In genomic region chr15:62848631-62849050, GRCh38 we compare ENCODE assay signal across 1 cellular context.
TF ChIP-seq lines count a peak whose summit lies in the region.

No MANE protein-coding gene starts in this region.

TF ChIP-seq in GM23338, 12 proteins besides CTCF, POLR2A, EP300 and RAD21 (continued from another document):
- no peak for TF ChIP-seq ZNF462 (CRISPR knock-in tag; IDR thresholded peaks at IDR 0.05)
